18 cellular contexts compared by ENCODE assay signal in genomic region chr15:93244691-93245615, GRCh38.
"Had no signal": no experiment of that assay in that cellular context is flagged by ENCODE, and none has a peak within 500 bp of the region (broad histone marks: within the 10 kb centered on the region; RNA-seq: fewer than 3 reads in every experiment).

No MANE protein-coding gene starts in this region.

- H3K9ac ChIP-seq: SK-N-SH had no signal

- H3K27ac ChIP-seq: brain microvascular endothelial cell, hepatocyte, lower lobe of right lung, psoas muscle, tibial artery had no signal

- H3K9me3 ChIP-seq: lower lobe of right lung, psoas muscle, SK-N-SH, tibial artery had no signal

- H3K9me3 Mint-ChIP-seq: activated naive CD4-positive, alpha-beta T cell treated with anti-CD3 and anti-CD28 coated beads, Interleukin-2, amount 50 U/mL, for 72 hours; dendritic cell treated with granulocyte-macrophage colony-stimulating factor and Interleukin-4, amounts not matched to agents 40 ng/mL and 50 ng/mL, for 4 days; effector memory CD8-positive, alpha-beta T cell had no signal

- H3K4me3 ChIP-seq: hepatocyte, lower lobe of right lung, psoas muscle, tibial artery had no signal

- H3K36me3 Mint-ChIP-seq: activated naive CD4-positive, alpha-beta T cell treated with anti-CD3 and anti-CD28 coated beads, Interleukin-2, amount 50 U/mL, for 72 hours had no signal

- ATAC-seq: activated CD8-positive, alpha-beta T cell treated with anti-CD3 and anti-CD28 coated beads, Interleukin-2, amount 10 ng/mL, durations not matched to agents 7 days and 5 days; activated naive CD4-positive, alpha-beta T cell treated with anti-CD3 and anti-CD28 coated beads, Interleukin-2, amount 50 U/mL, for 72 hours; effector memory CD8-positive, alpha-beta T cell had no signal

- H3K4me3 Mint-ChIP-seq: activated CD8-positive, alpha-beta T cell treated with anti-CD3 and anti-CD28 coated beads, Interleukin-2, amount 10 ng/mL, durations not matched to agents 7 days and 5 days; dendritic cell treated with granulocyte-macrophage colony-stimulating factor and Interleukin-4, amounts not matched to agents 40 ng/mL and 50 ng/mL, for 4 days; effector memory CD8-positive, alpha-beta T cell had no signal

- H3K4me2 ChIP-seq: hepatocyte, SK-N-SH had no signal

- DNase-seq: activated CD4-positive, alpha-beta T cell treated with anti-CD3 and anti-CD28 coated beads for 48 hours; activated CD8-positive, alpha-beta T cell treated with anti-CD3 and anti-CD28 coated beads, Interleukin-2, amount 10 ng/mL, durations not matched to agents 7 days and 5 days; activated effector memory CD4-positive, alpha-beta T cell treated with anti-CD3 and anti-CD28 coated beads, Interleukin-2, amount 50 U/mL, for 16 hours; activated T-cell treated with anti-CD3 and anti-CD28 coated beads, Interleukin-2, amount 50 U/mL, for 1 hour; amniotic stem cell; brain microvascular endothelial cell; effector memory CD8-positive, alpha-beta T cell; lower lobe of right lung; midbrain; nucleus accumbens; psoas muscle; SK-N-SH; stimulated activated CD4-positive, alpha-beta T cell treated with anti-CD3 and anti-CD28 coated beads, Interleukin-4, amount 100 ng/mL, for 1 hour; stimulated activated CD8-positive, alpha-beta memory T cell treated with anti-CD3 and anti-CD28 coated beads, Interleukin-4, amount 100 ng/mL, for 48 hours; tibial artery had no signal

- H3K4me1 ChIP-seq: psoas muscle, tibial artery had no signal

- H3K27ac Mint-ChIP-seq: activated CD8-positive, alpha-beta T cell treated with anti-CD3 and anti-CD28 coated beads, Interleukin-2, amount 10 ng/mL, durations not matched to agents 7 days and 5 days; activated naive CD4-positive, alpha-beta T cell treated with anti-CD3 and anti-CD28 coated beads, Interleukin-2, amount 50 U/mL, for 72 hours; dendritic cell treated with granulocyte-macrophage colony-stimulating factor and Interleukin-4, amounts not matched to agents 40 ng/mL and 50 ng/mL, for 4 days; effector memory CD8-positive, alpha-beta T cell had no signal

- H3K27me3 ChIP-seq: brain microvascular endothelial cell, hepatocyte had no signal

- H3K79me2 ChIP-seq: hepatocyte had no signal

- H3K36me3 ChIP-seq: brain microvascular endothelial cell, lower lobe of right lung, tibial artery had no signal

- H2AFZ ChIP-seq: hepatocyte had no signal
